Comparison of ENCODE assay signal across 2 cellular contexts in the genomic region with DNA sequence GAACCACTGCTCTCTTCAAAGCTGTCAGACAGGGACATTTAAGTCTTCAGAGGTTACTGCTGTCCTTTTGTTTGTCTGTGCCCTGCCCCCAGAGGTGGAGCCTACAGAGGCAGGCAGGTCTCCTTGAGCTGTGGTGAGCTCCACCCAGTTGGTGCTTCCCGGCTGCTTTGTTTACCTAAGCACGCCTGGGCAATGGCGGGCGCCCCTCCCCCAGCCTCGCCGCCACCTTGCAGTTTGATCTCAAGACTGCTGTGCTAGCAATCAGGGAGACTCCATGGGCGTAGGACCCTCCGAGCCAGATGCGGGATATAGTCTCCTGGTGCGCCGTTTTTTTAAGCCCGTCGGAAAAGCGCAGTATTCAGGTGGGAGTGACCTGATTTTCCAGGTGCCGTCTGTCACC.
A peak's percentile ranks its signal among the peaks of the same experiment; 100 is the strongest.
TF ChIP-seq lines count a peak whose summit lies in the region.

No MANE protein-coding gene starts in this region.

TF ChIP-seq in H1, 55 proteins besides CTCF, POLR2A, EP300 and RAD21:
- TF ChIP-seq, protein P1, sequence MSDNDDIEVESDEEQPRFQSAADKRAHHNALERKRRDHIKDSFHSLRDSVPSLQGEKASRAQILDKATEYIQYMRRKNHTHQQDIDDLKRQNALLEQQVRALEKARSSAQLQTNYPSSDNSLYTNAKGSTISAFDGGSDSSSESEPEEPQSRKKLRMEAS (IDR thresholded peaks at IDR 0.05), result peak; percentile 51; the same call in 1 of the 2 replicates
- peak; percentile 36 for TF ChIP-seq ASH2L (IDR thresholded peaks at IDR 0.05; ENCODE audit: low read length)
- TF ChIP-seq RBBP5 (IDR thresholded peaks at IDR 0.05; ENCODE audit: borderline replicate concordance, low read depth, low read length), result 0 out of 2 replicates have a peak, but pooled peaks have one; percentile 36
- peak; percentile 55; the same call in 1 of the 2 replicates for TF ChIP-seq YY1 (IDR thresholded peaks at IDR 0.05; ENCODE audit: low read depth, low read length)
- peak; percentile 58 for TF ChIP-seq NANOG (IDR thresholded peaks at IDR 0.05; ENCODE audit: insufficient read depth, low read depth, low read length, poor library complexity, severe bottlenecking)

TF ChIP-seq in HepG2, 621 proteins besides CTCF, POLR2A, EP300 and RAD21:
- TF ChIP-seq ZBTB33 (CRISPR knock-in tag; IDR thresholded peaks at IDR 0.05), result peak; percentile 75
